ENCODE assay signal across 1 cellular context in the genomic region with DNA sequence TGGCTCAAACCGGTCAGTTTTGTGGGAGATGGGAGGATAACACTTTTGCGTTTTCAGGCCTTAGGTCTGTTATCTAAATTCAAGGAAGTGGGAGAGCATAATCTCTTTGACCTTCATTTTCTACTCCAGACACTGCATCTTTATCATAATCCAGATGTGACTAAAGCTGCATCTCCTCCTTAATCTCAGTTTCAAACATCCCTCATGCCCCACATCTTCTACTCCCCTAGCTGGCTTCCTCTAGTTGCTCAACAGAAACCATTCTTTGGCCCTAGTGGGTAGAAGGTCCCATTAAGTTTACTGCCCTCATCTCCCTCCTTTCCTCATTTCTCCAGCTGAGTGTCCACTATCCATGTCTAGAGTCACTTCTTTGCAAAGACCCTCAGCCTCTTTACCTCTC.
TF ChIP-seq lines count a peak whose summit lies in the region.

No MANE protein-coding gene starts in this region.

TF ChIP-seq in IMR-90, 13 proteins besides CTCF, POLR2A, EP300 and RAD21:
- TF ChIP-seq, protein P1, sequence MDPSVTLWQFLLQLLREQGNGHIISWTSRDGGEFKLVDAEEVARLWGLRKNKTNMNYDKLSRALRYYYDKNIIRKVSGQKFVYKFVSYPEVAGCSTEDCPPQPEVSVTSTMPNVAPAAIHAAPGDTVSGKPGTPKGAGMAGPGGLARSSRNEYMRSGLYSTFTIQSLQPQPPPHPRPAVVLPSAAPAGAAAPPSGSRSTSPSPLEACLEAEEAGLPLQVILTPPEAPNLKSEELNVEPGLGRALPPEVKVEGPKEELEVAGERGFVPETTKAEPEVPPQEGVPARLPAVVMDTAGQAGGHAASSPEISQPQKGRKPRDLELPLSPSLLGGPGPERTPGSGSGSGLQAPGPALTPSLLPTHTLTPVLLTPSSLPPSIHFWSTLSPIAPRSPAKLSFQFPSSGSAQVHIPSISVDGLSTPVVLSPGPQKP (IDR thresholded peaks at IDR 0.05; ENCODE audit: borderline replicate concordance, low read depth, low read length): no peak
- TF ChIP-seq MAFK (IDR thresholded peaks at IDR 0.05; ENCODE audit: low read depth, low read length): no peak
- TF ChIP-seq NFE2L2 (IDR thresholded peaks at IDR 0.05; ENCODE audit: low read depth, low read length): no peak
- TF ChIP-seq FOS (IDR thresholded peaks at IDR 0.05; ENCODE audit: low read depth, low read length): no peak
- no peak for TF ChIP-seq RCOR1 (IDR thresholded peaks at IDR 0.05; ENCODE audit: insufficient replicate concordance, low read length)
- TF ChIP-seq CEBPB (IDR thresholded peaks at IDR 0.05; ENCODE audit: low read depth, low read length): no peak
- TF ChIP-seq, protein P2, sequence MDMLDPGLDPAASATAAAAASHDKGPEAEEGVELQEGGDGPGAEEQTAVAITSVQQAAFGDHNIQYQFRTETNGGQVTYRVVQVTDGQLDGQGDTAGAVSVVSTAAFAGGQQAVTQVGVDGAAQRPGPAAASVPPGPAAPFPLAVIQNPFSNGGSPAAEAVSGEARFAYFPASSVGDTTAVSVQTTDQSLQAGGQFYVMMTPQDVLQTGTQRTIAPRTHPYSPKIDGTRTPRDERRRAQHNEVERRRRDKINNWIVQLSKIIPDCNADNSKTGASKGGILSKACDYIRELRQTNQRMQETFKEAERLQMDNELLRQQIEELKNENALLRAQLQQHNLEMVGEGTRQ (IDR thresholded peaks at IDR 0.05; ENCODE audit: low read depth, low read length): no peak
- no peak for TF ChIP-seq MAZ (IDR thresholded peaks at IDR 0.05; ENCODE audit: borderline replicate concordance, low read depth, low read length)
- TF ChIP-seq SMC3 (IDR thresholded peaks at IDR 0.05; ENCODE audit: low read depth, low read length): no peak
- TF ChIP-seq BHLHE40 (IDR thresholded peaks at IDR 0.05; ENCODE audit: low read depth, low read length): no peak
- no peak for TF ChIP-seq RFX5 (IDR thresholded peaks at IDR 0.05; ENCODE audit: low read depth, low read length)
- no peak for TF ChIP-seq CHD1 (IDR thresholded peaks at IDR 0.05; ENCODE audit: low read depth, low read length)
- TF ChIP-seq MXI1 (IDR thresholded peaks at IDR 0.05; ENCODE audit: borderline replicate concordance, low read depth, low read length): no peak
